ENCODE assay signal across 10 cellular contexts in the genomic region with DNA sequence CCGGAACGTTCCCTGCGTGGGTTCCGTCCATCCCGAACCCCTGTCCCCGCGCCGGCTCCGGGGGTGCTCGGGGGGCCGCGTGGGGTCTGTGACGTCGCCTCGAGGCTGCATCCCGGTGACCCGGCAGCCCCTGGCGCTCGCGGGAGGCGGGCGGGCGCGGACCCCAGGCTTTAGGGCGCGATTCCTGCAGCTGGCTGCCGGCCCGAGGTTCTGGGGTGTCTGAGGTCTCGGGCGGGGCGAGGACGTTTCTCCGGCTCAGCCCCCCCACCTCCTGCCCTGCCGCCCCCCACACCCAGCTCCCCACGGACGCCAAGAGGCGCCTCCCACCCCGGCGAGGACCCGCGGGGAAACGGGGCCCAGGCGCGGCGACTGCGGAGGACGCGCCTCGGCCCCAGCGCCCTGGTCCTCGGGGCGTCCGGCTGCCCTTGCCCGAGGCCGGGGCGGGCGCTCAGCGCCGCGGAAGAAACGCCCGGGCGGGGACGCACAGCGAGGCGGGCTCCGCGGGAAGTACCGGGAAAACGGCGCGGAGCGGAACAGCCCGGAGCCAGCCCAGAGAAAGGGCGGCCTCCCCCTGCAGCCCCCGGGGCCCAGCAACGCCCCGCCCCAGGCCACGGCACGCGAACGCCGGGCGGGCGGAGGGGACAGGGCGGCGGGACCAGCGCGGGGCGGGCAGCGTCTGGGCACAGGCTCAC. TPM values are rescaled to one million over a fixed set of nuclear protein-coding genes. Genes with fewer than 3 reads are reported as not detected.
A peak's percentile ranks its signal among the peaks of the same experiment; 100 is the strongest.
DNase-seq lines count a peak whose midpoint lies in the region; ATAC-seq and TF ChIP-seq lines count a peak whose summit lies in the region.
"Had no signal": no experiment of that assay in that cellular context is flagged by ENCODE, and none has a peak within 500 bp of the region (broad histone marks: within the 10 kb centered on the region; RNA-seq: fewer than 3 reads in every experiment).

No MANE protein-coding gene starts in this region.

- H3K4me1 ChIP-seq in smooth muscle cell (ENCODE audit: low read depth), result peaks cover 4% of the 10 kb centered on the region

- ATAC-seq in left ventricle myocardium superior (no peak), GM18861 (IDR thresholded peaks at IDR 0.05; ENCODE audit: unreplicated experiment) (no peak)

- H3K9ac ChIP-seq in smooth muscle cell (ENCODE audit: low read depth), result peak overlapping the region; percentile 43

- intact Hi-C loops in left ventricle myocardium superior (cut with micrococcal nuclease), result no loop called here

- H2AFZ ChIP-seq in smooth muscle cell (ENCODE audit: low read depth), result no peak overlapping the region

- peaks cover 11% of the 10 kb centered on the region for H3K79me2 ChIP-seq in smooth muscle cell (ENCODE audit: low read depth)

- no peaks in the 10 kb centered on the region for H3K9me3 ChIP-seq in smooth muscle cell (replicated peaks; ENCODE audit: low read depth)
- H3K9me3 ChIP-seq: MG63 had no signal

- peak overlapping the region; percentile 94 for H3K27ac ChIP-seq in smooth muscle cell (ENCODE audit: low read depth)

- TF ChIP-seq CTCF in smooth muscle cell (IDR thresholded peaks at IDR 0.05; ENCODE audit: borderline replicate concordance, insufficient read depth, poor library complexity, severe bottlenecking), result no peak

- WGBS in smooth muscle cell (ENCODE audit: low lambda C conversion rate), result 19% methylated on average over 48 of the region's 91 CpGs

- peak overlapping the region; percentile 26 for H3K4me3 ChIP-seq in smooth muscle cell
- H3K4me3 ChIP-seq: MG63 had no signal

- H3K4me2 ChIP-seq in smooth muscle cell, result peak overlapping the region; percentile 70

- peaks cover 7% of the 10 kb centered on the region for H3F3A ChIP-seq in smooth muscle cell (ENCODE audit: low read depth)

- H3K36me3 ChIP-seq in smooth muscle cell (ENCODE audit: low read depth), result no peaks in the 10 kb centered on the region
- H3K36me3 ChIP-seq: MG63 had no signal

- H4K20me1 ChIP-seq in smooth muscle cell (ENCODE audit: low read depth), result peaks cover 31% of the 10 kb centered on the region

- DNase-seq in NCI-H1436 (lab: John Stamatoyannopoulos, UW) (peak; percentile 49), NCI-H1436 treated with DMSO at 0.1 percent for 48 hours (lab: John Stamatoyannopoulos, UW) (no peak), NCI-H2227 treated with DMSO at 0.1 percent for 48 hours (lab: John Stamatoyannopoulos, UW) (peak; percentile 46), left ventricle myocardium superior (peak; percentile 46), smooth muscle cell (lab: John Stamatoyannopoulos, UW; ENCODE audit: unreplicated experiment) (no peak), KG1 (lab: John Stamatoyannopoulos, UW) (no peak)
- no peak for DNase-seq in activated CD4-positive, alpha-beta T cell treated with anti-CD3 and anti-CD28 coated beads, Interleukin-2, amount 50 U/mL, for 48 hours

- peaks cover 20% of the 10 kb centered on the region for H3K27me3 ChIP-seq in smooth muscle cell (ENCODE audit: low read depth)

RNA-seq across cellular contexts. Expression of gene PCBP3, which starts 1.3 kb away (rescaled TPM):
- total RNA-seq in left ventricle myocardium superior, result 2.7 TPM
- 8.2 and 8.9 TPM in 2 replicates for total RNA-seq in smooth muscle cell
- 13.7 and 23.1 TPM in 2 replicates for polyA plus RNA-seq in smooth muscle cell
- total RNA-seq: A172 had no signal

Comparison
In these comparisons a context has a peak if more than half of its experiments do, and no peak if none do; other contexts are left out.
1. DNase-seq: peak in NCI-H1436 (single experiment), NCI-H2227 treated with DMSO at 0.1 percent for 48 hours (single experiment) and left ventricle myocardium superior (single experiment); none in NCI-H1436 treated with DMSO at 0.1 percent for 48 hours (single experiment), smooth muscle cell (single experiment), activated CD4-positive, alpha-beta T cell treated with anti-CD3 and anti-CD28 coated beads, Interleukin-2, amount 50 U/mL, for 48 hours (0 of 2) and KG1 (single experiment).